Comparison of ENCODE assay signal across 2 cellular contexts in the genomic region with DNA sequence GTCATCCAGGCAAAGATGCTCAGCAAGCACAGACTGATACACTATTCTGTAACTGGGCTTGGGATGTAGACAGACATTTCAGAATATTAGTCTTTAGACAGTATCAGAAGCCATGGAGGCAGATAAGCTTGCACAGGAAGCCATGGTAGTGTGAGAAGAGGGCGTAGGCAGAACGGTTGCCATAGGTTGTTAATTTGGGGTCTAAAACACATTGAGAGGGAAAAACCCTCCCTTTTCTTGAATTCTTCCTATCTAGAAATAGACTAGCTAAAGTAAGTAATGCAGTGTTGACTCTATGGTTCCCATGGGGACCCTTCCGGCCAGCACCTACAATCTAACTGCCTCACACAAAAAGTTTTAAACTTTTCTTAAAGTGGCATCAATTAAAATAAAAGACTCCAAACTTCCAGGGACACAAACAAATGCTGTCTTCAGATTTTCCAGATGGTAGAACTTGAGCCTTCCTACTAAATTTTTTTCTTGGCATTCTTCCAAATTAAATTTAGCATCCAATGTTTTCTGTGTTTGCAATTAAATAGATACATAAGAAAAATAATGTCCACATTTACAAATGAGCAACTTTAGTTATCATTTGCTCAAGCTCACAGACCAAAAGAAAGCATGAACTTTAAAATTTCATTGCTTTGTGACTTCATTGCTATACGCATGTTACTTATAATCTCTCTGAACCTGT.
TF ChIP-seq lines count a peak whose summit lies in the region.

No MANE protein-coding gene starts in this region.

TF ChIP-seq in SK-N-SH, 30 proteins besides CTCF, POLR2A, EP300 and RAD21:
- TF ChIP-seq FOXJ3 (CRISPR knock-in tag; IDR thresholded peaks at IDR 0.05) (no peak), MAX (IDR thresholded peaks at IDR 0.05; ENCODE audit: low read depth) (no peak), RXRA (IDR thresholded peaks at IDR 0.05; ENCODE audit: borderline replicate concordance, low read depth) (no peak), NFIC (IDR thresholded peaks at IDR 0.05; ENCODE audit: borderline replicate concordance) (no peak), JUND (IDR thresholded peaks at IDR 0.05) (no peak), TEAD4 (IDR thresholded peaks at IDR 0.05; ENCODE audit: borderline replicate concordance, insufficient read depth) (no peak), RCOR1 (IDR thresholded peaks at IDR 0.05; ENCODE audit: low read length) (no peak), POLR2AphosphoS5 (IDR thresholded peaks at IDR 0.05; ENCODE audit: low read depth, low read length) (no peak), NRF1 (IDR thresholded peaks at IDR 0.05; ENCODE audit: low read depth, low read length) (no peak), IRF3 (IDR thresholded peaks at IDR 0.05; ENCODE audit: low read depth, low read length) (no peak), ELF1 (IDR thresholded peaks at IDR 0.05) (no peak), RFX5 (IDR thresholded peaks at IDR 0.05; ENCODE audit: low read length) (no peak), MXI1 (IDR thresholded peaks at IDR 0.05; ENCODE audit: low read depth, low read length) (no peak), USF2 (IDR thresholded peaks at IDR 0.05; ENCODE audit: borderline replicate concordance, low read depth, low read length) (no peak), SIN3A (IDR thresholded peaks at IDR 0.05; ENCODE audit: borderline replicate concordance, low read depth, low read length) (no peak), SMC3 (IDR thresholded peaks at IDR 0.05; ENCODE audit: low read depth, low read length) (no peak)
- TF ChIP-seq, protein P1, sequence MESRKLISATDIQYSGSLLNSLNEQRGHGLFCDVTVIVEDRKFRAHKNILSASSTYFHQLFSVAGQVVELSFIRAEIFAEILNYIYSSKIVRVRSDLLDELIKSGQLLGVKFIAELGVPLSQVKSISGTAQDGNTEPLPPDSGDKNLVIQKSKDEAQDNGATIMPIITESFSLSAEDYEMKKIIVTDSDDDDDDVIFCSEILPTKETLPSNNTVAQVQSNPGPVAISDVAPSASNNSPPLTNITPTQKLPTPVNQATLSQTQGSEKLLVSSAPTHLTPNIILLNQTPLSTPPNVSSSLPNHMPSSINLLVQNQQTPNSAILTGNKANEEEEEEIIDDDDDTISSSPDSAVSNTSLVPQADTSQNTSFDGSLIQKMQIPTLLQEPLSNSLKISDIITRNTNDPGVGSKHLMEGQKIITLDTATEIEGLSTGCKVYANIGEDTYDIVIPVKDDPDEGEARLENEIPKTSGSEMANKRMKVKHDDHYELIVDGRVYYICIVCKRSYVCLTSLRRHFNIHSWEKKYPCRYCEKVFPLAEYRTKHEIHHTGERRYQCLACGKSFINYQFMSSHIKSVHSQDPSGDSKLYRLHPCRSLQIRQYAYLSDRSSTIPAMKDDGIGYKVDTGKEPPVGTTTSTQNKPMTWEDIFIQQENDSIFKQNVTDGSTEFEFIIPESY (IDR thresholded peaks at IDR 0.05; ENCODE audit: borderline replicate concordance, low read depth), result no peak

TF ChIP-seq in SK-N-SH treated with all-trans-retinoic acid at 6 μM for 48 hours, 23 proteins besides CTCF, POLR2A, EP300 and RAD21:
- no peak for TF ChIP-seq ZNF70 (CRISPR knock-in tag; IDR thresholded peaks at IDR 0.05)
- TF ChIP-seq ZFP30 (CRISPR knock-in tag; IDR thresholded peaks at IDR 0.05), result no peak
- TF ChIP-seq CREB5 (CRISPR knock-in tag; IDR thresholded peaks at IDR 0.05; ENCODE audit: low read depth), result no peak
- TF ChIP-seq TCF4 (CRISPR knock-in tag; IDR thresholded peaks at IDR 0.05; ENCODE audit: borderline replicate concordance), result no peak
- no peak for TF ChIP-seq ISL1 (CRISPR knock-in tag; IDR thresholded peaks at IDR 0.05)
- TF ChIP-seq ESRRG (CRISPR knock-in tag; IDR thresholded peaks at IDR 0.05), result no peak
- TF ChIP-seq PATZ1 (CRISPR knock-in tag; IDR thresholded peaks at IDR 0.05; ENCODE audit: borderline replicate concordance), result no peak
- TF ChIP-seq TOX (CRISPR knock-in tag; IDR thresholded peaks at IDR 0.05; ENCODE audit: borderline replicate concordance), result no peak
- TF ChIP-seq ZC3H10 (CRISPR knock-in tag; IDR thresholded peaks at IDR 0.05), result no peak
- TF ChIP-seq TSHZ2 (CRISPR knock-in tag; IDR thresholded peaks at IDR 0.05), result no peak
- TF ChIP-seq CSDC2 (CRISPR knock-in tag; IDR thresholded peaks at IDR 0.05), result no peak
- TF ChIP-seq ARNTL (CRISPR knock-in tag; IDR thresholded peaks at IDR 0.05; ENCODE audit: borderline replicate concordance, low read depth), result no peak
- TF ChIP-seq PPARA (CRISPR knock-in tag; IDR thresholded peaks at IDR 0.05; ENCODE audit: borderline replicate concordance), result no peak
- no peak for TF ChIP-seq OSR1 (CRISPR knock-in tag; IDR thresholded peaks at IDR 0.05)
- no peak for TF ChIP-seq SNAI2 (CRISPR knock-in tag; IDR thresholded peaks at IDR 0.05)
- no peak for TF ChIP-seq ZFP3 (CRISPR knock-in tag; IDR thresholded peaks at IDR 0.05)
